ENCODE assay signal across 8 cellular contexts in the genomic region with DNA sequence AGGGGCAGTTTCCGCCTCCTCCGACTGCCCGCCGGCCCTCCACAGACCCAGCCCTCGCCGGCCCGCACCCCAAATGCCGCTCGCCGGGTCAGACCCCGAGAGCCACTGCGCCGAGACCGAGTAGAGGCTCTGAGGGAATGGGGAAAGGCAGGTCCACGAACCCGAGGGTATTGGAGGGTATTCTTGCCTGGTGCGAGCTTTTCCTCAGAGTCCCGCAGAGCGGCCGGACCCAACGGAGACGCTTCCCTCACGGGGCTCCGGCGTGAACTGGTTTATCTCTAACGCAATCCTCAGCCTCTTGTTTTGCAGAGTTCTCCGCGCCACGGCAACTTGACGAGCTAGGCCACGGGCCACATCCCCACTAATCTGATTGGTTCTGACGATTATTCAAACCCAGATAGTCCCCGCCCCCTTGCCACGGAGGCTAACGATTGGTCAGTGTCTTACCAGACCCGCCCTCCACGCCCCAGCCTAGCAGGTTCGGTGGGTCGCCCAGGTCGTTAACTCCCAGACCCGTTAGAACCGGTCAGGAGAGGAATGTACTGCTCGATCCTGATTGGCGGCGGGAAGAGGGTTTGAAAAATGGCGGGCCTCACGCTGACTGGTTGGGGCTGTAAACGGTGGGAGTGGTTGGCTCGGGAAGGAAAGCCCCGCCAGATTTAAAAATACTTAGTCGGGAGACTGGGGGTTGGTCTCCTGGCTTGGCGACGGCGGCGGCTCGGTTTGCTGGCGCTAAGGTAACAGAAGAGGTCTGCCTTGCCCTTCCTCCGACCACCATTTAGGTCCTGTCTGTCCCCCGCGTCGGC. TPM values are rescaled to one million over a fixed set of nuclear protein-coding genes. Genes with fewer than 3 reads are reported as not detected.
DNase-seq lines count a peak whose midpoint lies in the region; ATAC-seq, FAIRE-seq and TF ChIP-seq lines count a peak whose summit lies in the region.

A gene (minus strand): TSS at position 274 of the 806 bp plus-strand sequence. CDS start 709 bp downstream, outside the sequence.

- H3K36me3 Mint-ChIP-seq in endothelial cell (ENCODE audit: low read depth, unreplicated experiment) (peaks cover 21% of the 10 kb centered on the region), mesothelial cell of epicardium (peaks cover 8% of the 10 kb centered on the region)

- CTCF ChIA-PET in OCI-LY7 (lab: Charles Lee; ENCODE audit: unreplicated experiment), result interaction anchor here (0.8 to 1.2 kb wide), 2 partner anchors 33 to 38 kb away, joined by 4 read pairs; no protein-coding TSS in a partner anchor

- BruUV-seq in OCI-LY7 (replicated peaks; lab: Mats Ljungman, UMichigan), result no TSS peak

- H3K27ac ChIP-seq in OCI-LY7 (ENCODE audit: low read depth, low read length, poor library complexity, severe bottlenecking), result peak within 1 kb of the TSS; percentile 92

- peaks cover 49% of the 10 kb centered on the region for H3K4me1 ChIP-seq in OCI-LY7 (ENCODE audit: insufficient read depth, low read length, poor library complexity, severe bottlenecking)

- TF ChIP-seq CTCF in D721Med (IDR thresholded peaks at IDR 0.05; ENCODE audit: insufficient read depth, missing control alignments), result no peak
- TF ChIP-seq CTCF in OCI-LY7 (conservative IDR thresholded peaks at IDR 0.05; ENCODE audit: low read length), result no peak
- no peak for TF ChIP-seq CTCF in endothelial cell (IDR thresholded peaks at IDR 0.05; ENCODE audit: unreplicated experiment)
- TF ChIP-seq CTCF in mesothelial cell of epicardium (IDR thresholded peaks at IDR 0.05; ENCODE audit: unreplicated experiment), result no peak

- FAIRE-seq in D721Med (lab: Jason Lieb, UNC), result peak; percentile 56

- peak within 1 kb of the TSS; percentile 99 for H3K4me3 Mint-ChIP-seq in endothelial cell (ENCODE audit: unreplicated experiment)
- H3K4me3 Mint-ChIP-seq in mesothelial cell of epicardium, result peak within 1 kb of the TSS; percentile 98

- H3K4me1 Mint-ChIP-seq in endothelial cell (ENCODE audit: unreplicated experiment) (peaks cover 32% of the 10 kb centered on the region), mesothelial cell of epicardium (peaks cover 26% of the 10 kb centered on the region)

- H2AFZ ChIP-seq in OCI-LY7 (ENCODE audit: low read length), result peak within 1 kb of the TSS; percentile 53; the same call in 1 of the 2 replicates

- H4K20me1 ChIP-seq in OCI-LY7 (ENCODE audit: insufficient read depth, low read length), result peaks cover 27% of the 10 kb centered on the region; the same call in 1 of the 2 replicates

- intact Hi-C loops in OCI-LY7 (cut with micrococcal nuclease; ENCODE audit: unreplicated experiment), result loop anchor here (1.0 kb wide), 2 partner anchors 36 to 166 kb away; a partner anchor contains a TSS

- H3K79me2 ChIP-seq in OCI-LY7 (ENCODE audit: insufficient read depth, low read depth, low read length), result peaks cover 74% of the 10 kb centered on the region

- peak; percentile 65 for DNase-seq in D721Med (ENCODE audit: insufficient read length, low spot score)
- peak; percentile 94 for DNase-seq in HuH-7.5 (ENCODE audit: low spot score)
- DNase-seq in OCI-LY7 (ENCODE audit: low spot score), result peak; percentile 100
- DNase-seq in activated T-cell treated with anti-CD3 and anti-CD28 coated beads for 1 hour (ENCODE audit: low read depth), result peak; percentile 99
- peak; percentile 99 for DNase-seq in endothelial cell (ENCODE audit: low spot score)
- peak; percentile 99 for DNase-seq in mesothelial cell of epicardium (ENCODE audit: low spot score in 2 of 2, unreplicated experiment in 2 of 2)
- peak; percentile 97 to 98 for DNase-seq in stimulated activated CD8-positive, alpha-beta memory T cell treated with anti-CD3 and anti-CD28 coated beads, Interleukin-15, amount 100 ng/mL, for 48 hours (ENCODE audit: low read depth in 2 of 2)

- H3K4me2 ChIP-seq in OCI-LY7 (ENCODE audit: low read length), result peak within 1 kb of the TSS; percentile 94

- peak within 1 kb of the TSS; percentile 99 for H3K4me3 ChIP-seq in OCI-LY7 (ENCODE audit: low read depth, low read length, poor library complexity, severe bottlenecking)

- H3K36me3 ChIP-seq in OCI-LY7 (ENCODE audit: insufficient read depth, low read length), result peaks cover 48% of the 10 kb centered on the region

- H3K27me3 Mint-ChIP-seq in endothelial cell (ENCODE audit: unreplicated experiment) (peaks cover 20% of the 10 kb centered on the region), mesothelial cell of epicardium (ENCODE audit: low read depth) (no peaks in the 10 kb centered on the region)

- POLR2A ChIA-PET in OCI-LY7 (lab: Charles Lee), result interaction anchor here (0.5 to 14.1 kb wide), 11 partner anchors 11 to 1594 kb away, joined by 3 to 336 read pairs (median 7); a partner anchor contains a TSS

- H3K9me3 Mint-ChIP-seq in endothelial cell (ENCODE audit: unreplicated experiment) (no peaks in the 10 kb centered on the region), mesothelial cell of epicardium (no peaks in the 10 kb centered on the region)

- no peaks in the 10 kb centered on the region for H3K9me3 ChIP-seq in OCI-LY7 (ENCODE audit: low read length)

- H3K27ac Mint-ChIP-seq in endothelial cell (ENCODE audit: unreplicated experiment) (peak within 1 kb of the TSS; percentile 99), mesothelial cell of epicardium (peak within 1 kb of the TSS; percentile 99)

- no peaks in the 10 kb centered on the region for H3K9me2 ChIP-seq in OCI-LY7 (ENCODE audit: insufficient read depth, low read length)

- peak; percentile 93 for ATAC-seq in GM21526 (IDR thresholded peaks at IDR 0.05; ENCODE audit: low FRiP score, unreplicated experiment)

RNA-seq across cellular contexts. Expression of the gene that starts here (rescaled TPM):
- total RNA-seq in OCI-LY7 (2014; rRNA removed; shearing (Covaris generic)), result 697 and 1,101 TPM in 2 replicates
- total RNA-seq in OCI-LY7 (2022) (810 and 934 TPM in 2 replicates), endothelial cell (ENCODE audit: unreplicated experiment) (160 TPM), mesothelial cell of epicardium (95.2 to 98.6 TPM (median 98.4 TPM) in 3 replicates)

Comparison
In these comparisons a context has a peak if more than half of its experiments do, and no peak if none do; other contexts are left out.
1. Peak in every context shown above with its lines: DNase-seq, ATAC-seq, H3K4me3 ChIP-seq and H3K27ac ChIP-seq.